16 cellular contexts compared by ENCODE assay signal in genomic region chr13:80082396-80083096, GRCh38.
A peak's percentile ranks its signal among the peaks of the same experiment; 100 is the strongest.
DNase-seq lines count a peak whose midpoint lies in the region; ATAC-seq lines count a peak whose summit lies in the region.
"Had no signal": no experiment of that assay in that cellular context is flagged by ENCODE, and none has a peak within 500 bp of the region (broad histone marks: within the 10 kb centered on the region; RNA-seq: fewer than 3 reads in every experiment).

No MANE protein-coding gene starts in this region.

- no peaks in the 10 kb centered on the region for H3K27me3 ChIP-seq in adipocyte (replicated peaks; ENCODE audit: control insufficient read depth, insufficient read depth, low read length)
- H3K27me3 ChIP-seq: dorsolateral prefrontal cortex, stomach had no signal

- H3K4me1 ChIP-seq in adipocyte (ENCODE audit: control insufficient read depth, insufficient read depth, low read length): peaks cover 27% of the 10 kb centered on the region

- DNase-seq in H4 (ENCODE audit: low spot score) (peak; percentile 11), adipocyte (ENCODE audit: low read depth) (peak; percentile 40), fibroblast of peridontal ligament (ENCODE audit: extremely low read depth) (peak; percentile 58), renal cortical epithelial cell (ENCODE audit: low read depth) (peak; percentile 78), NCI-H2081 treated with DMSO at 0.1 percent for 48 hours (lab: John Stamatoyannopoulos, UW) (no peak), UCSD-AML1 (lab: John Stamatoyannopoulos, UW; ENCODE audit: unreplicated experiment) (no peak)
- no peak for DNase-seq in activated CD4-positive, CD25-positive, alpha-beta regulatory T cell (lab: John Stamatoyannopoulos, UW)
- DNase-seq: activated CD8-positive, alpha-beta memory T cell treated with anti-CD3 and anti-CD28 coated beads, Interleukin-2, amount 50 U/mL, for 48 hours; activated naive CD8-positive, alpha-beta T cell treated with anti-CD3 and anti-CD28 coated beads, Interleukin-2, amount 10 ng/mL, durations not matched to agents 7 days and 5 days; CD4-positive, CD25-positive, alpha-beta regulatory T cell; left colon; naive thymus-derived CD4-positive, alpha-beta T cell; stomach; WERI-Rb-1 had no signal

- no peaks in the 10 kb centered on the region for H3K36me3 ChIP-seq in adipocyte (ENCODE audit: control insufficient read depth, insufficient read depth, low read length, severe bottlenecking)
- H3K36me3 ChIP-seq: stomach, WERI-Rb-1 had no signal

- no peaks in the 10 kb centered on the region for H3K9me3 ChIP-seq in adipocyte (ENCODE audit: control insufficient read depth, low read length)
- H3K9me3 ChIP-seq: stomach had no signal

- ATAC-seq in HG03159 (IDR thresholded peaks at IDR 0.05; ENCODE audit: unreplicated experiment): no peak
- ATAC-seq: left colon; naive thymus-derived CD4-positive, alpha-beta T cell had no signal

- peak overlapping the region; percentile 76 for H3K4me3 ChIP-seq in adipocyte (ENCODE audit: low read length)
- H3K4me3 ChIP-seq: stomach had no signal

- H3K9ac ChIP-seq in adipocyte (ENCODE audit: low read length): no peak overlapping the region

Comparison
In these comparisons a context has a peak if more than half of its experiments do, and no peak if none do; other contexts are left out.
1. DNase-seq: peak in H4 (single experiment), adipocyte (single experiment), fibroblast of peridontal ligament (single experiment) and renal cortical epithelial cell (single experiment); none in NCI-H2081 treated with DMSO at 0.1 percent for 48 hours (single experiment), activated CD4-positive, CD25-positive, alpha-beta regulatory T cell (0 of 4) and UCSD-AML1 (single experiment).